Comparison of ENCODE assay signal across 24 cellular contexts in genomic region chr5:72480836-72481235, GRCh38. TPM values are rescaled to one million over a fixed set of nuclear protein-coding genes. Genes with fewer than 3 reads are reported as not detected.
DNase-seq lines count a peak whose midpoint lies in the region; ATAC-seq, FAIRE-seq and TF ChIP-seq lines count a peak whose summit lies in the region.
"Had no signal": no experiment of that assay in that cellular context is flagged by ENCODE, and none has a peak within 500 bp of the region (broad histone marks: within the 10 kb centered on the region; RNA-seq: fewer than 3 reads in every experiment).

No MANE protein-coding gene starts in this region.

- no peaks in the 10 kb centered on the region for H3K36me3 ChIP-seq in breast epithelium
- no peaks in the 10 kb centered on the region for H3K36me3 ChIP-seq in K562 (ENCODE audit: control insufficient read depth, insufficient read depth, low read length)
- no peaks in the 10 kb centered on the region for H3K36me3 ChIP-seq in left lung
- no peaks in the 10 kb centered on the region for H3K36me3 ChIP-seq in upper lobe of right lung

- H3K9me3 ChIP-seq in breast epithelium (no peaks in the 10 kb centered on the region), K562 (replicated peaks; ENCODE audit: control insufficient read depth, insufficient read depth, low read depth, low read length) (no peaks in the 10 kb centered on the region), left lung (no peaks in the 10 kb centered on the region), upper lobe of right lung (no peaks in the 10 kb centered on the region)

- H3K27ac ChIP-seq in breast epithelium (no peak overlapping the region), K562 (ENCODE audit: extremely low read depth, low read depth, low read length) (no peak overlapping the region), left lung (no peak overlapping the region), upper lobe of right lung (no peak overlapping the region)
- H3K27ac ChIP-seq: BLaER1 treated with 17β-estradiol and CSF1 and Interleukin-3, amounts not matched to agents 10 nM and 100 nM; HL-60; PC-9 had no signal

- no TSS peak for BruUV-seq in MCF 10A (replicated peaks; lab: Mats Ljungman, UMichigan)
- BruUV-seq in K562 (replicated peaks; lab: Mats Ljungman, UMichigan): no TSS peak

- no peak for FAIRE-seq in K562 (lab: Jason Lieb, UNC)
- FAIRE-seq in D721Med (lab: Jason Lieb, UNC): no peak
- FAIRE-seq: HTR-8/SVneo had no signal

- in situ Hi-C loops in K562 (cut with MboI): no loop called here

- no peak for TF ChIP-seq RAD21 in K562 (CRISPR knock-in tag; conservative IDR thresholded peaks at IDR 0.05 in 1 of 2, IDR thresholded peaks at IDR 0.05 in 1 of 2)

- no peak overlapping the region for H3K4me3 ChIP-seq in breast epithelium
- H3K4me3 ChIP-seq in K562: no peak overlapping the region
- H3K4me3 ChIP-seq in left lung: no peak overlapping the region
- no peak overlapping the region for H3K4me3 ChIP-seq in upper lobe of right lung
- H3K4me3 ChIP-seq: BLaER1 treated with 17β-estradiol and CSF1 and Interleukin-3, amounts not matched to agents 10 nM and 100 nM; PC-9 had no signal

- H3K27me3 ChIP-seq in breast epithelium: no peaks in the 10 kb centered on the region
- H3K27me3 ChIP-seq in K562 (ENCODE audit: control insufficient read depth in 2 of 2, insufficient read depth in 2 of 2, low read length in 2 of 2): no peaks in the 10 kb centered on the region
- no peaks in the 10 kb centered on the region for H3K27me3 ChIP-seq in left lung
- H3K27me3 ChIP-seq in upper lobe of right lung: no peaks in the 10 kb centered on the region
- H3K27me3 ChIP-seq: BLaER1 treated with 17β-estradiol and CSF1 and Interleukin-3, amounts not matched to agents 10 nM and 100 nM had no signal

- no peaks in the 10 kb centered on the region for H3K27me3 Mint-ChIP-seq in MCF 10A (ENCODE audit: insufficient read depth, unreplicated experiment)
- no peaks in the 10 kb centered on the region for H3K27me3 Mint-ChIP-seq in progenitor cell of endocrine pancreas

- ATAC-seq in K562 (no peak), left lung (peak; percentile 43), upper lobe of right lung (peak; percentile 62)
- ATAC-seq: HCT116 had no signal

- no peaks in the 10 kb centered on the region for H3K36me3 Mint-ChIP-seq in MCF 10A (ENCODE audit: insufficient read depth, unreplicated experiment)
- H3K36me3 Mint-ChIP-seq in progenitor cell of endocrine pancreas (ENCODE audit: insufficient read depth): no peaks in the 10 kb centered on the region
- H3K36me3 Mint-ChIP-seq: CD8-positive, alpha-beta memory T cell had no signal

- TF ChIP-seq CTCF in MCF 10A (IDR thresholded peaks at IDR 0.05; ENCODE audit: unreplicated experiment): no peak
- no peak for TF ChIP-seq CTCF in breast epithelium (IDR thresholded peaks at IDR 0.05)
- TF ChIP-seq CTCF in K562 (IDR thresholded peaks at IDR 0.05 in 2 of 3, conservative IDR thresholded peaks at IDR 0.05 in 1 of 3; ENCODE audit: insufficient read depth in 2 of 3, low read depth in 1 of 3, low read length in 3 of 3): no peak
- TF ChIP-seq CTCF in left lung (IDR thresholded peaks at IDR 0.05): no peak
- TF ChIP-seq CTCF in upper lobe of right lung (IDR thresholded peaks at IDR 0.05): no peak
- no peak for TF ChIP-seq CTCF in D721Med (IDR thresholded peaks at IDR 0.05; ENCODE audit: insufficient read depth, missing control alignments)
- no peak for TF ChIP-seq CTCF in progenitor cell of endocrine pancreas (IDR thresholded peaks at IDR 0.05; ENCODE audit: unreplicated experiment)

- no peak overlapping the region for H3K4me3 Mint-ChIP-seq in MCF 10A (ENCODE audit: unreplicated experiment)
- no peak overlapping the region for H3K4me3 Mint-ChIP-seq in progenitor cell of endocrine pancreas (ENCODE audit: low read depth)
- H3K4me3 Mint-ChIP-seq: CD8-positive, alpha-beta memory T cell; IgD-negative memory B cell had no signal

- no peaks in the 10 kb centered on the region for H3K9me1 ChIP-seq in K562 (ENCODE audit: control insufficient read depth, insufficient read depth, low read length)

- no peak overlapping the region for H3K9ac ChIP-seq in K562 (ENCODE audit: insufficient read depth in 1 of 2, low read depth in 2 of 2, low read length in 2 of 2)
- H3K9ac ChIP-seq: BLaER1 treated with 17β-estradiol and CSF1 and Interleukin-3, amounts not matched to agents 10 nM and 100 nM had no signal

- H3K27ac Mint-ChIP-seq in MCF 10A (ENCODE audit: low read depth, unreplicated experiment): no peak overlapping the region
- no peak overlapping the region for H3K27ac Mint-ChIP-seq in progenitor cell of endocrine pancreas
- H3K27ac Mint-ChIP-seq: CD8-positive, alpha-beta memory T cell; IgD-negative memory B cell had no signal

- CTCF ChIA-PET in MCF 10A (lab: Yijun Ruan, JAX): no interaction called here
- CTCF ChIA-PET in K562 (lab: Yijun Ruan, JAX; ENCODE audit: low intra/inter-chr PET ratio): no interaction called here

- no peak overlapping the region for H3K4me2 ChIP-seq in K562 (ENCODE audit: insufficient read depth, low read length)
- H3K4me2 ChIP-seq: BLaER1 treated with 17β-estradiol and CSF1 and Interleukin-3, amounts not matched to agents 10 nM and 100 nM; PC-9 had no signal

- TF ChIP-seq POLR2A in breast epithelium (IDR thresholded peaks at IDR 0.05): no peak
- no peak for TF ChIP-seq POLR2A in K562 (conservative IDR thresholded peaks at IDR 0.05)

- intact Hi-C loops in MCF 10A (cut with micrococcal nuclease) (no loop called here), breast epithelium (cut with DNase I; ENCODE audit: low total_unique reads) (no loop called here), K562 (cut with micrococcal nuclease) (no loop called here), left lung (cut with DNase I) (no loop called here), upper lobe of right lung (cut with DNase I) (no loop called here)

- H4K20me1 ChIP-seq in K562 (replicated peaks; ENCODE audit: control insufficient read depth, insufficient read depth, low read length): no peaks in the 10 kb centered on the region
- H4K20me1 ChIP-seq: BLaER1 treated with 17β-estradiol and CSF1 and Interleukin-3, amounts not matched to agents 10 nM and 100 nM had no signal

- H2AFZ ChIP-seq in K562 (ENCODE audit: low read depth, low read length): peak overlapping the region; percentile 67
- H2AFZ ChIP-seq: PC-9 had no signal

- POLR2A ChIA-PET in MCF 10A (lab: Yijun Ruan, JAX) (interaction anchor here (1.3 to 2.6 kb wide), 3 partner anchors 9 to 12 kb away, joined by 3 to 7 read pairs (median 7); no protein-coding TSS in a partner anchor), K562 (lab: Yijun Ruan, JAX) (no interaction called here)

- no peaks in the 10 kb centered on the region for H3K4me1 ChIP-seq in breast epithelium
- peaks cover 0 to 3% of the 10 kb centered on the region in 2 experiments; a peak in 1 of 5 replicates for H3K4me1 ChIP-seq in K562 (replicated peaks in 1 of 2; ENCODE audit: control insufficient read depth in 2 of 2, insufficient read depth in 2 of 2, low read length in 2 of 2)
- peaks cover 8 to 19% of the 10 kb centered on the region in 2 donors for H3K4me1 ChIP-seq in left lung
- H3K4me1 ChIP-seq in upper lobe of right lung: peaks cover 9% of the 10 kb centered on the region
- H3K4me1 ChIP-seq: BLaER1 treated with 17β-estradiol and CSF1 and Interleukin-3, amounts not matched to agents 10 nM and 100 nM had no signal

- peaks cover 23% of the 10 kb centered on the region for H3K4me1 Mint-ChIP-seq in MCF 10A (ENCODE audit: insufficient read depth, unreplicated experiment)
- peaks cover 2% of the 10 kb centered on the region for H3K4me1 Mint-ChIP-seq in progenitor cell of endocrine pancreas (ENCODE audit: low read depth)
- H3K4me1 Mint-ChIP-seq: CD8-positive, alpha-beta memory T cell had no signal

- DNase-seq in MCF 10A (ENCODE audit: unreplicated experiment) (peak; percentile 90), breast epithelium (ENCODE audit: low spot score in 2 of 2) (no peak), K562 (ENCODE audit: extremely low read depth in 1 of 4, low spot score in 3 of 4) (no peak), left lung (no peak), upper lobe of right lung (no peak), D721Med (ENCODE audit: insufficient read length, low spot score) (no peak), NCI-H345 treated with DMSO at 0.1 percent for 48 hours (lab: John Stamatoyannopoulos, UW; ENCODE audit: unreplicated experiment) (no peak), progenitor cell of endocrine pancreas (ENCODE audit: low spot score, unreplicated experiment) (no peak)
- DNase-seq: CD8-positive, alpha-beta memory T cell; DMS79 treated with DMSO at 0.1 percent for 48 hours; NCI-H1048; NCI-H146; NCI-H2081 treated with DMSO at 0.1 percent for 48 hours; NCI-H2227 treated with DMSO at 0.1 percent for 48 hours; NCI-H526 treated with DMSO at 0.1 percent for 48 hours; NK-92 treated with Interleukin-12 subunit alpha and Interleukin-12 subunit beta, amount 100 ng/mL, for 24 hours; PC-9 had no signal

- H3K9me3 Mint-ChIP-seq in MCF 10A (ENCODE audit: unreplicated experiment) (no peaks in the 10 kb centered on the region), progenitor cell of endocrine pancreas (ENCODE audit: low read depth) (no peaks in the 10 kb centered on the region)
- H3K9me3 Mint-ChIP-seq: CD8-positive, alpha-beta memory T cell had no signal

- 25% methylated on average over 9 of the region's 9 CpGs for WGBS in K562 (ENCODE audit: insufficient coverage, low coverage, missing lambda C conversion rate)

- no peaks in the 10 kb centered on the region for H3K79me2 ChIP-seq in K562 (ENCODE audit: control insufficient read depth, insufficient read depth, low read length)

- no peak for TF ChIP-seq EP300 in K562 (IDR thresholded peaks at IDR 0.05; ENCODE audit: low read length)

RNA-seq across cellular contexts. Expression of gene ZNF366, which starts 26.4 kb away (rescaled TPM):
- total RNA-seq in MCF 10A (2022) (not detected in 2 replicates), breast epithelium (1 to 10 TPM; 1.9 to 5.2 (median 2.6) TPM), K562 (2014; rRNA removed) (not detected in 2 replicates), K562 (2014; rRNA removed; fragmentation: Illumina TruSeq; extraction: Trizol) (not detected in 2 replicates), K562 (2015; rRNA removed; fragmentation: Illumina TruSeq; extraction: Trizol) (not detected in 2 replicates), K562 (2021) (not detected in 2 replicates), left lung (1 to 10 TPM; 3.2 to 5.6 TPM), upper lobe of right lung (12.2 TPM), progenitor cell of endocrine pancreas (not detected in 2 replicates)
- total RNA-seq in K562 (2011; cell fraction: chromatin; rRNA removed; ENCODE audit: low replicate concordance): not detected in 2 replicates
- not detected in 2 replicates for total RNA-seq in K562 (2011; cell fraction: nucleolus; rRNA removed)
- not detected in 2 replicates for total RNA-seq in K562 (2011; cell fraction: nucleoplasm; rRNA removed)
- polyA plus RNA-seq in K562 (2011; rRNA removed) (not detected in 2 replicates), K562 (2014; fragmentation: Illumina TruSeq; extraction: Trizol) (not detected in 2 replicates), K562 (2014; fragmentation: Nextera tagmentation; extraction: Ambion mirVana) (not detected), K562 (2014; rRNA removed) (not detected in 2 replicates)
- polyA plus RNA-seq in K562 (2011; cell fraction: cytosol; rRNA removed): not detected in 2 replicates
- not detected in 2 replicates for polyA plus RNA-seq in K562 (2011; cell fraction: nucleus; rRNA removed)
- polyA plus RNA-seq in K562 (2012): not detected in 2 replicates
- polyA minus RNA-seq in K562 (2011; rRNA and poly(A)+ RNA removed): not detected in 2 replicates
- not detected in 2 replicates for polyA minus RNA-seq in K562 (2011; cell fraction: cytosol; rRNA and poly(A)+ RNA removed)
- polyA minus RNA-seq in K562 (2011; cell fraction: nucleus; rRNA and poly(A)+ RNA removed): not detected in 2 replicates
- total RNA-seq: A172; CD8-positive, alpha-beta memory T cell; G401 had no signal
- polyA plus RNA-seq: CD8-positive, alpha-beta memory T cell; IgD-negative memory B cell had no signal
